ENCODE assay signal across 28 cellular contexts in the genomic region with DNA sequence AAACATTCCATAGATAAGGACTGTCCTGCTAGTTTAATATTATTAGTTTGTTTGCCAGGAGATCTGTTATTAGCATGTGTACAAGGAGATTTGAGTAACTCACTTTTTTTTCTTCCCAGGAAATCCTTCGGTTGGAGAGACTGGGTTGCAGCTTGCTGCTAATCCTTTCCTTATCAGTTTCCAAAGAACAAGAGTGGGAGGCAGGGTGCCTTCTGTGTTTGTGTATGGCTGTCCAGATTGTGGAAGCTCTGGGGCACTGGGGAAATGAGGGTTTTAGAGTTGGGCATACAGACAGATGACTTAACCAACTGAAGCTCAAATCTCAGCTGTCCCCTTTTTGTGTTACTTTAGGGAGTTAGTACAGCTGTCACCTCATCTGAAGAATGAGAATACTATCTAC. TPM values are rescaled to one million over a fixed set of nuclear protein-coding genes. Genes with fewer than 3 reads are reported as not detected.
DNase-seq lines count a peak whose midpoint lies in the region; ATAC-seq and TF ChIP-seq lines count a peak whose summit lies in the region.
"Had no signal": no experiment of that assay in that cellular context is flagged by ENCODE, and none has a peak within 500 bp of the region (broad histone marks: within the 10 kb centered on the region; RNA-seq: fewer than 3 reads in every experiment).

No MANE protein-coding gene starts in this region.

- no peak overlapping the region for H3K4ac ChIP-seq in mesenchymal stem cell (ENCODE audit: low read depth in 1 of 2, low read length in 2 of 2)

- H3K9ac ChIP-seq in mesenchymal stem cell (ENCODE audit: low read length) = no peak overlapping the region

- no peak overlapping the region for H2BK15ac ChIP-seq in mesenchymal stem cell (ENCODE audit: low read depth, poor library complexity, severe bottlenecking)

- H2BK120ac ChIP-seq in mesenchymal stem cell (ENCODE audit: low read depth, low read length) = no peak overlapping the region

- intact Hi-C loops in uterus (cut with DNase I; ENCODE audit: low total_unique reads) = no loop called here

- DNase-seq in NCI-H2171 treated with DMSO at 0.1 percent for 48 hours (lab: John Stamatoyannopoulos, UW) (peak; percentile 1), NCI-H2171 (lab: John Stamatoyannopoulos, UW) (no peak), amniotic epithelial cell (ENCODE audit: low read depth) (peak; percentile 87), mesenchymal stem cell (peak; percentile 12), uterus (no peak), CD1c-positive myeloid dendritic cell (ENCODE audit: extremely low spot score) (no peak)
- DNase-seq: activated B cell treated with CpG ODN at 0.5 μM for 24 hours; aorta; CD4-positive, alpha-beta T cell; DMS53; dorsolateral prefrontal cortex; GDM1; GOT3; heart left ventricle; Karpas-422; left colon; naive thymus-derived CD8-positive, alpha-beta T cell; NCI-H1694; stimulated activated naive CD4-positive, alpha-beta T cell treated with Interleukin-2 at 50 U/mL for 16 hours; thyroid gland had no signal

- no peak overlapping the region for H2AK5ac ChIP-seq in mesenchymal stem cell (ENCODE audit: low read length, severe bottlenecking)

- no peak for TF ChIP-seq CTCF in uterus (IDR thresholded peaks at IDR 0.05)

- WGBS in mesenchymal stem cell = 0% methylated on average over 1 of the region's 1 CpG

- H3K27ac ChIP-seq in mesenchymal stem cell (ENCODE audit: low read length, poor library complexity, severe bottlenecking) = no peak overlapping the region
- H3K27ac ChIP-seq in uterus = peak overlapping the region; percentile 4 to 6
- H3K27ac ChIP-seq: 22Rv1, dorsolateral prefrontal cortex, heart left ventricle, right atrium auricular region, RWPE1, thyroid gland had no signal

- no peak overlapping the region for H4K91ac ChIP-seq in mesenchymal stem cell (ENCODE audit: low read length)

- H3K4me2 ChIP-seq in mesenchymal stem cell (ENCODE audit: low read length, poor library complexity, severe bottlenecking) = no peak overlapping the region

- no peak overlapping the region for H2BK5ac ChIP-seq in mesenchymal stem cell (ENCODE audit: low read depth, low read length, poor library complexity, severe bottlenecking)

- H3K27me3 ChIP-seq in mesenchymal stem cell (ENCODE audit: control insufficient read depth in 1 of 2, insufficient read depth in 1 of 2, low read length in 2 of 2) (peaks cover 0 to 14% of the 10 kb centered on the region in 2 experiments), uterus (no peaks in the 10 kb centered on the region)
- H3K27me3 ChIP-seq: right atrium auricular region, thyroid gland had no signal

- H2AFZ ChIP-seq in mesenchymal stem cell (ENCODE audit: low read depth, low read length) = no peak overlapping the region

- no peaks in the 10 kb centered on the region for H3K4me1 ChIP-seq in mesenchymal stem cell (ENCODE audit: control insufficient read depth, insufficient read depth, low read depth, low read length)
- no peaks in the 10 kb centered on the region for H3K4me1 ChIP-seq in uterus
- H3K4me1 ChIP-seq: right atrium auricular region, thyroid gland had no signal

- no peak overlapping the region for H3K14ac ChIP-seq in mesenchymal stem cell (ENCODE audit: low read length in 2 of 2)

- no peak for TF ChIP-seq POLR2A in uterus (IDR thresholded peaks at IDR 0.05)

- no peak for ATAC-seq in GM21423 (IDR thresholded peaks at IDR 0.05; ENCODE audit: unreplicated experiment)
- ATAC-seq in GM18517 (IDR thresholded peaks at IDR 0.05; ENCODE audit: unreplicated experiment) = no peak
- ATAC-seq: left colon; naive thymus-derived CD8-positive, alpha-beta T cell had no signal

- no peaks in the 10 kb centered on the region for H3K79me1 ChIP-seq in mesenchymal stem cell (replicated peaks; ENCODE audit: low read length, poor library complexity, severe bottlenecking)

- no peak overlapping the region for H3K23ac ChIP-seq in mesenchymal stem cell (ENCODE audit: low read length in 2 of 2)

- H3K9me3 ChIP-seq in mesenchymal stem cell (ENCODE audit: control insufficient read depth, low read length) = no peaks in the 10 kb centered on the region
- no peaks in the 10 kb centered on the region for H3K9me3 ChIP-seq in uterus
- H3K9me3 ChIP-seq: heart left ventricle, right atrium auricular region, thyroid gland had no signal

- no peak overlapping the region for H2BK12ac ChIP-seq in mesenchymal stem cell (ENCODE audit: low read length in 2 of 2)

- no peak overlapping the region for H3K18ac ChIP-seq in mesenchymal stem cell (ENCODE audit: low read depth in 1 of 2, low read length in 2 of 2)

- H4K8ac ChIP-seq in mesenchymal stem cell (ENCODE audit: low read length) = no peak overlapping the region

- no peaks in the 10 kb centered on the region for H3K36me3 ChIP-seq in mesenchymal stem cell (ENCODE audit: control insufficient read depth in 1 of 2, insufficient read depth in 2 of 2, low read depth in 1 of 2, low read length in 2 of 2)
- no peaks in the 10 kb centered on the region for H3K36me3 ChIP-seq in uterus
- H3K36me3 ChIP-seq: heart left ventricle, right atrium auricular region, thyroid gland had no signal

- H3K4me3 ChIP-seq in mesenchymal stem cell (ENCODE audit: insufficient read depth in 1 of 2, low read depth in 1 of 2, low read length in 2 of 2) = no peak overlapping the region
- H3K4me3 ChIP-seq in uterus = no peak overlapping the region
- H3K4me3 ChIP-seq: dorsolateral prefrontal cortex, heart left ventricle, right atrium auricular region, thyroid gland had no signal

RNA-seq across cellular contexts. Expression of a gene that starts 12.6 kb away (rescaled TPM):
- polyA plus RNA-seq in mesenchymal stem cell (2013, experiment 1 of 2) = not detected
- not detected for polyA plus RNA-seq in mesenchymal stem cell (2013, experiment 2 of 2)
- total RNA-seq in uterus = 1 to 10 TPM in 1 of 4 donors, not detected in 3; 1.6 TPM
- total RNA-seq: activated B cell treated with CpG ODN at 0.5 μM for 24 hours; CD4-positive, alpha-beta T cell; heart left ventricle; left colon; mesenteric fat pad; naive thymus-derived CD8-positive, alpha-beta T cell; osteocyte; right atrium auricular region; T-helper 2 cell treated with Interferon-gamma antibody and Interleukin-4, amounts not matched to agents 100 ng/mL and 5 ng/mL, for 36 hours; thyroid gland had no signal
- polyA plus RNA-seq: aorta; heart left ventricle; naive thymus-derived CD8-positive, alpha-beta T cell had no signal

RNA-seq across cellular contexts. Expression of a gene that starts 34.0 kb away (rescaled TPM):
- not detected for polyA plus RNA-seq in mesenchymal stem cell (2013, experiment 1 of 2)
- not detected for polyA plus RNA-seq in mesenchymal stem cell (2013, experiment 2 of 2)
- 1 to 10 TPM in 1 of 4 donors, not detected in 3; 1.2 TPM for total RNA-seq in uterus
- total RNA-seq: activated B cell treated with CpG ODN at 0.5 μM for 24 hours; aorta; CD4-positive, alpha-beta T cell; left colon; mesenteric fat pad; naive thymus-derived CD8-positive, alpha-beta T cell; osteocyte; right atrium auricular region; T-helper 2 cell treated with Interferon-gamma antibody and Interleukin-4, amounts not matched to agents 100 ng/mL and 5 ng/mL, for 36 hours; thyroid gland had no signal
- polyA plus RNA-seq: aorta; heart left ventricle; naive thymus-derived CD8-positive, alpha-beta T cell had no signal

Comparison
In these comparisons a context has a peak if more than half of its experiments do, and no peak if none do; other contexts are left out.
1. DNase-seq: peak in NCI-H2171 treated with DMSO at 0.1 percent for 48 hours (single experiment), amniotic epithelial cell (single experiment) and mesenchymal stem cell (single experiment); none in NCI-H2171 (single experiment), uterus (0 of 2) and CD1c-positive myeloid dendritic cell (single experiment).